13 cellular contexts compared by ENCODE assay signal in genomic region chr17:31425646-31426045, GRCh38. TPM values are rescaled to one million over a fixed set of nuclear protein-coding genes. Genes with fewer than 3 reads are reported as not detected.
A peak's percentile ranks its signal among the peaks of the same experiment; 100 is the strongest.
DNase-seq lines count a peak whose midpoint lies in the region; ATAC-seq, FAIRE-seq and TF ChIP-seq lines count a peak whose summit lies in the region.
"Had no signal": no experiment of that assay in that cellular context is flagged by ENCODE, and none has a peak within 500 bp of the region (broad histone marks: within the 10 kb centered on the region; RNA-seq: fewer than 3 reads in every experiment).

No MANE protein-coding gene starts in this region.

- no peak overlapping the region for H3K4me3 Mint-ChIP-seq in activated CD8-positive, alpha-beta memory T cell treated with anti-CD3 and anti-CD28 coated beads, Interleukin-2, amount 10 ng/mL, durations not matched to agents 7 days and 5 days
- no peak overlapping the region for H3K4me3 Mint-ChIP-seq in activated naive CD8-positive, alpha-beta T cell treated with anti-CD3 and anti-CD28 coated beads for 36 hours

- no TSS peak for BruUV-seq in mammary epithelial cell (replicated peaks; lab: Mats Ljungman, UMichigan)

- no peak overlapping the region for H3K27ac Mint-ChIP-seq in activated CD8-positive, alpha-beta memory T cell treated with anti-CD3 and anti-CD28 coated beads, Interleukin-2, amount 10 ng/mL, durations not matched to agents 7 days and 5 days
- no peak overlapping the region for H3K27ac Mint-ChIP-seq in activated naive CD8-positive, alpha-beta T cell treated with anti-CD3 and anti-CD28 coated beads for 36 hours

- no peak overlapping the region for H4K5ac ChIP-seq in H1 (ENCODE audit: insufficient read length, low read depth, low read length)

- no peak overlapping the region for H2BK5ac ChIP-seq in H1 (ENCODE audit: low read depth, low read length)

- TF ChIP-seq CTCF in H1 (IDR thresholded peaks at IDR 0.05; ENCODE audit: control extremely low read depth in 1 of 3, insufficient read depth in 1 of 3, low read depth in 1 of 3, low read length in 3 of 3) (no peak), upper lobe of left lung (IDR thresholded peaks at IDR 0.05) (no peak), mammary epithelial cell (conservative IDR thresholded peaks at IDR 0.05 in 1 of 2, IDR thresholded peaks at IDR 0.05 in 1 of 2; ENCODE audit: extremely low read depth in 1 of 2, insufficient read depth in 1 of 2, low read depth in 1 of 2, low read length in 2 of 2) (no peak)

- H3K56ac ChIP-seq in H1 (replicated peaks; ENCODE audit: insufficient read length, low read depth, low read length) = no peak overlapping the region

- no peak overlapping the region; the same call in 1 of the 2 replicates for H3K18ac ChIP-seq in H1 (ENCODE audit: extremely low read depth, low read length)

- no peak overlapping the region for H2AK5ac ChIP-seq in H1 (ENCODE audit: low read depth, low read length)

- H2BK20ac ChIP-seq in H1 (ENCODE audit: low read length) = no peak overlapping the region

- no peaks in the 10 kb centered on the region for H3K79me2 ChIP-seq in H1 (ENCODE audit: control insufficient read depth in 1 of 2, insufficient read depth in 2 of 2, low read length in 2 of 2)
- H3K79me2 ChIP-seq in mammary epithelial cell (ENCODE audit: insufficient read depth, low read length) = no peaks in the 10 kb centered on the region

- no peak for FAIRE-seq in H1 (lab: Jason Lieb, UNC)
- FAIRE-seq: endometrium had no signal

- CTCF ChIA-PET in activated CD8-positive, alpha-beta memory T cell treated with anti-CD3 and anti-CD28 coated beads, Interleukin-2, amount 10 ng/mL, durations not matched to agents 7 days and 5 days (lab: Charles Lee) = interaction anchor here (1.3 kb wide), 1 partner anchor 11 kb away, joined by 4 read pairs; no protein-coding TSS in a partner anchor
- CTCF ChIA-PET in H1 (lab: Charles Lee; ENCODE audit: partially characterized antibody) (interaction anchor here (0.6 to 1.6 kb wide), 8 partner anchors 10 to 108 kb away, joined by 3 to 8 read pairs (median 4); no protein-coding TSS in a partner anchor), mammary epithelial cell (lab: Charles Lee; ENCODE audit: low non-redundant PET) (interaction anchor here (0.6 kb wide), 1 partner anchor 414 kb away, joined by 3 read pairs; no protein-coding TSS in a partner anchor)

- H2BK12ac ChIP-seq in H1 (ENCODE audit: low read depth, low read length) = no peak overlapping the region

- no peaks in the 10 kb centered on the region for H3K9me3 Mint-ChIP-seq in activated CD8-positive, alpha-beta memory T cell treated with anti-CD3 and anti-CD28 coated beads, Interleukin-2, amount 10 ng/mL, durations not matched to agents 7 days and 5 days (ENCODE audit: low read depth)
- H3K9me3 Mint-ChIP-seq in activated naive CD8-positive, alpha-beta T cell treated with anti-CD3 and anti-CD28 coated beads for 36 hours = peaks cover 7% of the 10 kb centered on the region

- 54% methylated on average over 10 of the region's 10 CpGs; no CpG with 5 or more reads in 1 of the 2 experiments for WGBS in H1 (ENCODE audit: extremely low coverage in 1 of 2, insufficient coverage in 1 of 2, insufficient read length in 1 of 2, insufficient replicate concordance in 2 of 2, low coverage in 1 of 2, low lambda C conversion rate in 2 of 2, missing lambda C conversion rate in 1 of 2), 2 experiments
- 57 to 63% methylated on average over 5 to 9 of the region's 10 CpGs for WGBS in mesodermal cell (ENCODE audit: insufficient coverage in 2 of 2), 2 experiments
- 44 to 58% methylated on average over 5 to 7 of the region's 10 CpGs for WGBS in upper lobe of left lung, 2 donors
- 60% methylated on average over 2 of the region's 10 CpGs for WGBS in mammary epithelial cell (ENCODE audit: low coverage, missing lambda C conversion rate)

- intact Hi-C loops in mammary epithelial cell (cut with micrococcal nuclease) = no loop called here

- in situ Hi-C loops in mammary epithelial cell (cut with MboI; ENCODE audit: low sequenced_read_pairs in 2 of 2) = loop anchor here in 1 of 2 donors (25.0 kb wide), 1 partner anchor 412 kb away; no protein-coding TSS in a partner anchor

- H3K4me2 ChIP-seq in H1 (ENCODE audit: insufficient read depth in 1 of 2, low read depth in 2 of 2, low read length in 2 of 2) (peak overlapping the region; percentile 5 to 45; a peak in 3 of 4 replicates), mammary epithelial cell (ENCODE audit: insufficient read depth, low read depth, low read length) (no peak overlapping the region)
- H3K4me2 ChIP-seq: smooth muscle cell had no signal

- no peak overlapping the region for H3K4ac ChIP-seq in H1 (replicated peaks; ENCODE audit: insufficient read length, low read depth, low read length)

- H2BK120ac ChIP-seq in H1 (replicated peaks; ENCODE audit: low read depth, low read length) = no peak overlapping the region

- H3K23me2 ChIP-seq in H1 (ENCODE audit: low read depth, low read length) = no peaks in the 10 kb centered on the region

- dilution Hi-C loops in mammary epithelial cell (cut with HindIII; ENCODE audit: low sequenced_read_pairs) = loop anchor here (5.0 kb wide), 1 partner anchor 43 kb away; no protein-coding TSS in a partner anchor

- POLR2A ChIA-PET in H1 (lab: Charles Lee; ENCODE audit: partially characterized antibody) = interaction anchor here (0.6 to 1.1 kb wide), 3 partner anchors 9 to 73 kb away, joined by 3 read pairs; no protein-coding TSS in a partner anchor

- H3K79me1 ChIP-seq in H1 (ENCODE audit: low read depth, low read length) = no peaks in the 10 kb centered on the region

- H2BK15ac ChIP-seq in H1 (ENCODE audit: low read length) = 0 out of 2 replicates have a peak overlapping the region, but pooled peaks have one; percentile 65

- H3K36me3 ChIP-seq in H1 (ENCODE audit: control insufficient read depth in 2 of 4, insufficient read depth in 4 of 4, low read length in 3 of 4) = no peaks in the 10 kb centered on the region
- H3K36me3 ChIP-seq in mesodermal cell (ENCODE audit: control insufficient read depth, insufficient read depth, low read length) = no peaks in the 10 kb centered on the region
- no peaks in the 10 kb centered on the region for H3K36me3 ChIP-seq in upper lobe of left lung
- H3K36me3 ChIP-seq in mammary epithelial cell (ENCODE audit: insufficient read depth, low read length) = no peaks in the 10 kb centered on the region

- H3K9me3 ChIP-seq in H1 (ENCODE audit: insufficient read depth in 2 of 2, low read depth in 1 of 2, low read length in 1 of 2) (no peaks in the 10 kb centered on the region), mesodermal cell (ENCODE audit: control insufficient read depth, low read length) (no peaks in the 10 kb centered on the region), upper lobe of left lung (no peaks in the 10 kb centered on the region), mammary epithelial cell (replicated peaks; ENCODE audit: insufficient read depth, low read length) (no peaks in the 10 kb centered on the region)

- H3K4me1 ChIP-seq in H1 (replicated peaks in 1 of 4; ENCODE audit: control insufficient read depth in 3 of 4, insufficient read depth in 4 of 4, low read length in 3 of 4) = peaks cover 3 to 9% (median 7%) of the 10 kb centered on the region in 4 experiments
- no peaks in the 10 kb centered on the region for H3K4me1 ChIP-seq in mesodermal cell (ENCODE audit: control insufficient read depth, insufficient read depth, low read length, poor library complexity, severe bottlenecking)
- H3K4me1 ChIP-seq in upper lobe of left lung = no peaks in the 10 kb centered on the region
- H3K4me1 ChIP-seq in mammary epithelial cell (ENCODE audit: insufficient read depth, low read length) = no peaks in the 10 kb centered on the region

- H3K4me3 ChIP-seq in H1 (ENCODE audit: extremely low read depth in 1 of 4, insufficient read depth in 2 of 4, low read depth in 3 of 4, low read length in 4 of 4) (no peak overlapping the region; a peak in 1 of 8 replicates), mesodermal cell (ENCODE audit: extremely low read depth, insufficient read depth, low read length, poor library complexity, severe bottlenecking) (no peak overlapping the region), upper lobe of left lung (no peak overlapping the region), mammary epithelial cell (replicated peaks in 1 of 3; ENCODE audit: insufficient read depth in 1 of 3, low read depth in 2 of 3, low read length in 3 of 3) (no peak overlapping the region)
- H3K4me3 ChIP-seq: smooth muscle cell had no signal

- no peak for TF ChIP-seq RAD21 in H1 (IDR thresholded peaks at IDR 0.05 in 1 of 2, conservative IDR thresholded peaks at IDR 0.05 in 1 of 2; ENCODE audit: low read depth in 2 of 2, low read length in 2 of 2)

- no peak overlapping the region for H2AFZ ChIP-seq in H1 (ENCODE audit: low read length)
- no peak overlapping the region for H2AFZ ChIP-seq in mammary epithelial cell (ENCODE audit: low read depth, low read length)

- H4K20me1 ChIP-seq in H1 (replicated peaks in 1 of 2; ENCODE audit: control insufficient read depth in 1 of 2, insufficient read depth in 2 of 2, low read length in 2 of 2) (no peaks in the 10 kb centered on the region), mammary epithelial cell (ENCODE audit: insufficient read depth, low read length) (no peaks in the 10 kb centered on the region)

- DNase-seq in activated CD8-positive, alpha-beta memory T cell treated with anti-CD3 and anti-CD28 coated beads, Interleukin-2, amount 10 ng/mL, durations not matched to agents 7 days and 5 days = peak; percentile 32
- no peak for DNase-seq in activated CD8-positive, alpha-beta memory T cell treated with anti-CD3 and anti-CD28 coated beads for 24 hours
- DNase-seq in H1 (ENCODE audit: low read depth in 1 of 2, low spot score in 2 of 2) (peak in 1 of 2 experiments; percentile 56), upper lobe of left lung (peak in 1 of 2 donors; percentile 65), mammary epithelial cell (no peak)
- no peak for DNase-seq in stimulated activated CD4-positive, alpha-beta T cell treated with anti-CD3 and anti-CD28 coated beads, Interleukin-4, amount 100 ng/mL, for 1 hour
- no peak for DNase-seq in activated naive CD8-positive, alpha-beta T cell treated with anti-CD3 and anti-CD28 coated beads for 36 hours
- DNase-seq: activated CD8-positive, alpha-beta memory T cell treated with anti-CD3 and anti-CD28 coated beads, Interleukin-2, amount 50 U/mL, for 48 hours; NCI-H510A treated with DMSO at 0.1 percent for 48 hours; RPMI8226 had no signal

- H3K9ac ChIP-seq in H1 (replicated peaks in 1 of 4; ENCODE audit: extremely low read depth in 1 of 4, low read depth in 3 of 4, low read length in 3 of 4) (no peak overlapping the region), mammary epithelial cell (ENCODE audit: insufficient read depth, low read length) (no peak overlapping the region)

- no peak overlapping the region for H3K14ac ChIP-seq in H1 (ENCODE audit: insufficient read length)

- peaks cover 20% of the 10 kb centered on the region for H3K27me3 Mint-ChIP-seq in activated CD8-positive, alpha-beta memory T cell treated with anti-CD3 and anti-CD28 coated beads, Interleukin-2, amount 10 ng/mL, durations not matched to agents 7 days and 5 days
- peaks cover 7% of the 10 kb centered on the region for H3K27me3 Mint-ChIP-seq in activated naive CD8-positive, alpha-beta T cell treated with anti-CD3 and anti-CD28 coated beads for 36 hours

- H3K27ac ChIP-seq in H1 (ENCODE audit: low read depth, low read length) = no peak overlapping the region
- peak overlapping the region; percentile 64 for H3K27ac ChIP-seq in mesodermal cell (ENCODE audit: low read depth, low read length, severe bottlenecking)
- no peak overlapping the region for H3K27ac ChIP-seq in upper lobe of left lung
- H3K27ac ChIP-seq in mammary epithelial cell (ENCODE audit: insufficient read depth, low read depth, low read length) = no peak overlapping the region

- TF ChIP-seq POLR2A in H1 (IDR thresholded peaks at IDR 0.05; ENCODE audit: control extremely low read depth in 1 of 2, low read depth in 2 of 2, low read length in 2 of 2) = no peak
- TF ChIP-seq POLR2A in upper lobe of left lung (IDR thresholded peaks at IDR 0.05) = no peak

- no peaks in the 10 kb centered on the region for H3K36me3 Mint-ChIP-seq in activated CD8-positive, alpha-beta memory T cell treated with anti-CD3 and anti-CD28 coated beads, Interleukin-2, amount 10 ng/mL, durations not matched to agents 7 days and 5 days
- H3K36me3 Mint-ChIP-seq in activated naive CD8-positive, alpha-beta T cell treated with anti-CD3 and anti-CD28 coated beads for 36 hours = no peaks in the 10 kb centered on the region

- H4K8ac ChIP-seq in H1 (ENCODE audit: extremely low read depth, insufficient read depth, low read length) = no peak overlapping the region

- no peaks in the 10 kb centered on the region for H3K4me1 Mint-ChIP-seq in activated CD8-positive, alpha-beta memory T cell treated with anti-CD3 and anti-CD28 coated beads, Interleukin-2, amount 10 ng/mL, durations not matched to agents 7 days and 5 days
- no peaks in the 10 kb centered on the region for H3K4me1 Mint-ChIP-seq in activated naive CD8-positive, alpha-beta T cell treated with anti-CD3 and anti-CD28 coated beads for 36 hours

- no peak overlapping the region for H3K23ac ChIP-seq in H1 (ENCODE audit: insufficient read length)

- no peak for ATAC-seq in activated CD8-positive, alpha-beta memory T cell treated with anti-CD3 and anti-CD28 coated beads, Interleukin-2, amount 10 ng/mL, durations not matched to agents 7 days and 5 days
- ATAC-seq in upper lobe of left lung (ENCODE audit: low FRiP score in 2 of 2) = peak; percentile 27 to 31

- H4K91ac ChIP-seq in H1 (replicated peaks; ENCODE audit: insufficient read length, low read length) = peak overlapping the region; percentile 2

- H3K27me3 ChIP-seq in H1 (replicated peaks in 1 of 4; ENCODE audit: control insufficient read depth in 3 of 4, extremely low read depth in 1 of 4, insufficient read depth in 3 of 4, low read length in 3 of 4) (no peaks in the 10 kb centered on the region), upper lobe of left lung (no peaks in the 10 kb centered on the region), mammary epithelial cell (ENCODE audit: insufficient read depth, low read length) (no peaks in the 10 kb centered on the region)

- TF ChIP-seq EP300 in H1 (IDR thresholded peaks at IDR 0.05; ENCODE audit: borderline replicate concordance in 1 of 2, low read depth in 2 of 2, low read length in 2 of 2) (no peak), upper lobe of left lung (IDR thresholded peaks at IDR 0.05) (no peak)

RNA-seq across cellular contexts. Expression of gene RAB11FIP4, which starts 34.2 kb away (rescaled TPM):
- total RNA-seq in activated CD8-positive, alpha-beta memory T cell treated with anti-CD3 and anti-CD28 coated beads, Interleukin-2, amount 10 ng/mL, durations not matched to agents 7 days and 5 days = 10 to 100 TPM; 23.9 to 35.5 TPM
- total RNA-seq in H1 (2021; fragmentation: NEBNext Ultra II Directional; extraction: Animal tissue kit (Norgen Biotek cat#: 25700)) = 53.2 and 60.5 TPM in 2 replicates
- 21.7 and 26.0 TPM in 2 replicates for polyA plus RNA-seq in H1 (2011; rRNA removed)
- polyA plus RNA-seq in H1 (2011; cell fraction: cytosol; rRNA removed) = 34.7 TPM
- polyA plus RNA-seq in H1 (2011; cell fraction: nucleus; rRNA removed) = 41.3 TPM
- 25.5 to 36.8 TPM (median 34.5 TPM) in 4 replicates for polyA plus RNA-seq in H1 (2012, experiment 1 of 2)
- polyA plus RNA-seq in H1 (2012, experiment 2 of 2) = 13.8 TPM
- 20.5 TPM for polyA plus RNA-seq in H1 (2013, experiment 1 of 2)
- 20.5 TPM for polyA plus RNA-seq in H1 (2013, experiment 2 of 2)
- polyA minus RNA-seq in H1 (2011; rRNA and poly(A)+ RNA removed) = 44.4 and 58.7 TPM in 2 replicates
- 33.5 TPM for polyA minus RNA-seq in H1 (2011; cell fraction: cytosol; rRNA and poly(A)+ RNA removed)
- polyA minus RNA-seq in H1 (2011; cell fraction: nucleus; rRNA and poly(A)+ RNA removed) = 37.3 TPM
- polyA plus RNA-seq in mesodermal cell (2013, experiment 1 of 2) = 4.5 TPM
- polyA plus RNA-seq in mesodermal cell (2013, experiment 2 of 2) = 3.9 TPM
- total RNA-seq in upper lobe of left lung = 10 to 100 TPM; 15.2 to 36.1 (median 23.3) TPM
- 10 to 100 TPM; 16.7 to 18.7 TPM for total RNA-seq in activated naive CD8-positive, alpha-beta T cell treated with anti-CD3 and anti-CD28 coated beads for 36 hours
- total RNA-seq in mammary epithelial cell = 1 to 10 TPM; 4.8 to 6.5 TPM
- 2.6 TPM for polyA plus RNA-seq in mammary epithelial cell
- polyA minus RNA-seq in mammary epithelial cell = 9.0 TPM
